ENCODE assay signal across 1 cellular context in the genomic region with DNA sequence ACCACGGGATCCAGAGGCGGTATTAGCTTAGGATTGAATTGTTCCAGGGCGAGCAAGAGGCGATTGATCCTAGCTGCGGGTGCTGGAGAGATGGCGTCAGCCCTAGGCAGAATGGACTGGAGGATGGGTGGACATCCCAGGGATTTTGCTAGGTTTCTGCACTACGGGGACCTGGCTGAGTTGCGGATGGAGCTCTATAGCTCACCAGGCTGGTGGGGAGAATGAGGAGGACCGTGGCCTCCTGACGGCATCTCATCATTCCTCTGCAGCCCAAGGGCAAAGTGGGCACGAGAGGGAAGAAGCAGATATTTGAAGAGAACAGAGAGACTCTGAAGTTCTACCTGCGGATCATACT.
TF ChIP-seq lines count a peak whose summit lies in the region.

No MANE protein-coding gene starts in this region.

TF ChIP-seq in GM23338, 12 proteins besides CTCF, POLR2A, EP300 and RAD21 (continued from another document):
- TF ChIP-seq, protein P1, sequence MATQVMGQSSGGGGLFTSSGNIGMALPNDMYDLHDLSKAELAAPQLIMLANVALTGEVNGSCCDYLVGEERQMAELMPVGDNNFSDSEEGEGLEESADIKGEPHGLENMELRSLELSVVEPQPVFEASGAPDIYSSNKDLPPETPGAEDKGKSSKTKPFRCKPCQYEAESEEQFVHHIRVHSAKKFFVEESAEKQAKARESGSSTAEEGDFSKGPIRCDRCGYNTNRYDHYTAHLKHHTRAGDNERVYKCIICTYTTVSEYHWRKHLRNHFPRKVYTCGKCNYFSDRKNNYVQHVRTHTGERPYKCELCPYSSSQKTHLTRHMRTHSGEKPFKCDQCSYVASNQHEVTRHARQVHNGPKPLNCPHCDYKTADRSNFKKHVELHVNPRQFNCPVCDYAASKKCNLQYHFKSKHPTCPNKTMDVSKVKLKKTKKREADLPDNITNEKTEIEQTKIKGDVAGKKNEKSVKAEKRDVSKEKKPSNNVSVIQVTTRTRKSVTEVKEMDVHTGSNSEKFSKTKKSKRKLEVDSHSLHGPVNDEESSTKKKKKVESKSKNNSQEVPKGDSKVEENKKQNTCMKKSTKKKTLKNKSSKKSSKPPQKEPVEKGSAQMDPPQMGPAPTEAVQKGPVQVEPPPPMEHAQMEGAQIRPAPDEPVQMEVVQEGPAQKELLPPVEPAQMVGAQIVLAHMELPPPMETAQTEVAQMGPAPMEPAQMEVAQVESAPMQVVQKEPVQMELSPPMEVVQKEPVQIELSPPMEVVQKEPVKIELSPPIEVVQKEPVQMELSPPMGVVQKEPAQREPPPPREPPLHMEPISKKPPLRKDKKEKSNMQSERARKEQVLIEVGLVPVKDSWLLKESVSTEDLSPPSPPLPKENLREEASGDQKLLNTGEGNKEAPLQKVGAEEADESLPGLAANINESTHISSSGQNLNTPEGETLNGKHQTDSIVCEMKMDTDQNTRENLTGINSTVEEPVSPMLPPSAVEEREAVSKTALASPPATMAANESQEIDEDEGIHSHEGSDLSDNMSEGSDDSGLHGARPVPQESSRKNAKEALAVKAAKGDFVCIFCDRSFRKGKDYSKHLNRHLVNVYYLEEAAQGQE (IDR thresholded peaks at IDR 0.05; ENCODE audit: unreplicated experiment) = no peak
- TF ChIP-seq ZNF331 (CRISPR knock-in tag; IDR thresholded peaks at IDR 0.05; ENCODE audit: low read depth) (no peak), CREB1 (CRISPR knock-in tag; IDR thresholded peaks at IDR 0.05; ENCODE audit: low read depth) (no peak)
